Comparison of ENCODE assay signal across 8 cellular contexts in the genomic region with DNA sequence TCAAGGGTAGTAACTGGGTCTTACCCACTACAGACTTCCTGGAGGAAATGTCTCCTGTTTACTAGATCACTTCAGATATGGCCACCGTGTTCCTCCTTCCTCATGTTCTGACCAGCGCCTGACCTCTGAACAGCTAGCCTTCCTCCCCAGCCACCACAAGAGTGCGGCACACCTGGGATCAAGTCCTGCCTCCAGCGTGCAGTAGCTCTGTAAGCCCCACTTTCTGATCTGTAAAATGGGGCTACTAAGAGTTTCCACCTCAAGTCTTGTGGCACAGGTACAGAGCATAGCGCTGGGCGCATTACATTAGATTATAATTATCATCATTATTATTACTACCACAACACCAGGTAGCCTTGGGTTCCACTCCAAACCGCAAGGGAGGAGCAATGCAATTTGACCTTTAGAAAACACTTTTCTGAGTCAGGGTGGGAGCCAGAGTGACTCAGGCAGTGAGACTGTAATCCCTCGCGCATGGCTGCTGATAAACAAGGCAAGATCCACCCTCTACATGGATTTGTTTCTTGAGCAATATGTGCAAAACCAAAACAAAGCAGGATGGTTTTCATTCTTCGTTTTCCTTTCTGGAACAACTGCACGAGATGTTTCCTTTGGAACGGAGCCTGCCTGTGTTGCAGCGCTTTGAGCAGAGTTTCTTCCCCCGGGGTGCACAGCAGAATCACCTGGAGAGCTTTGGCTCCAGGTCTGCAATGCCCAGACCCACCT.
DNase-seq lines count a peak whose midpoint lies in the region; ATAC-seq and TF ChIP-seq lines count a peak whose summit lies in the region.

No MANE protein-coding gene starts in this region.

- peak overlapping the region; percentile 76 for H3K18ac ChIP-seq in IMR-90 (ENCODE audit: low read depth, low read length)

- peak overlapping the region; percentile 80 for H4K5ac ChIP-seq in IMR-90 (ENCODE audit: low read depth, low read length)

- H3K27ac Mint-ChIP-seq in activated CD4-positive, alpha-beta T cell treated with anti-CD3 and anti-CD28 coated beads for 36 hours = no peak overlapping the region

- dilution Hi-C loops in IMR-90 (cut with HindIII; ENCODE audit: low sequenced_read_pairs, unreplicated experiment) = no loop called here

- peak; percentile 81 for ATAC-seq in IMR-90 (ENCODE audit: low read depth)
- ATAC-seq in activated CD4-positive, alpha-beta T cell treated with anti-CD3 and anti-CD28 coated beads for 36 hours = no peak

- H4K91ac ChIP-seq in IMR-90 (ENCODE audit: insufficient read depth, low read depth, low read length) = peak overlapping the region; percentile 95

- CTCF ChIA-PET in IMR-90 (lab: Yijun Ruan, JAX) = interaction anchor here (0.8 kb wide), 1 partner anchor 37 kb away, joined by 3 read pairs; no protein-coding TSS in a partner anchor
- CTCF ChIA-PET in activated CD4-positive, alpha-beta T cell treated with anti-CD3 and anti-CD28 coated beads for 36 hours (lab: Charles Lee) = interaction anchor here (1.1 kb wide), 1 partner anchor 28 kb away, joined by 4 read pairs; no protein-coding TSS in a partner anchor

- H2BK120ac ChIP-seq in IMR-90 (ENCODE audit: low read depth, low read length) = peak overlapping the region; percentile 97

- intact Hi-C loops in IMR-90 (cut with micrococcal nuclease) = loop anchor here (1.0 kb wide), 1 partner anchor 53 kb away; no protein-coding TSS in a partner anchor
- intact Hi-C loops in activated CD4-positive, alpha-beta T cell treated with anti-CD3 and anti-CD28 coated beads for 36 hours (cut with DNase I, micrococcal nuclease) = no loop called here

- H3K9me3 ChIP-seq in IMR-90 (ENCODE audit: control insufficient read depth, insufficient read depth, low read length) = no peaks in the 10 kb centered on the region

- peak overlapping the region; percentile 96 for H2BK20ac ChIP-seq in IMR-90 (ENCODE audit: low read depth, low read length)

- peak overlapping the region; percentile 94 for H3K4ac ChIP-seq in IMR-90 (ENCODE audit: low read depth, low read length)

- H3K4me3 Mint-ChIP-seq in activated CD4-positive, alpha-beta T cell treated with anti-CD3 and anti-CD28 coated beads for 36 hours = no peak overlapping the region

- TF ChIP-seq POLR2A in IMR-90 (IDR thresholded peaks at IDR 0.05; ENCODE audit: low read depth, low read length) = no peak

- BruUV-seq in IMR-90 (replicated peaks; lab: Mats Ljungman, UMichigan) = no TSS peak

- peaks cover 3% of the 10 kb centered on the region for H3K27me3 Mint-ChIP-seq in activated CD4-positive, alpha-beta T cell treated with anti-CD3 and anti-CD28 coated beads for 36 hours

- TF ChIP-seq CTCF in IMR-90 (conservative IDR thresholded peaks at IDR 0.05; ENCODE audit: low read depth, low read length) = no peak
- TF ChIP-seq CTCF in brain microvascular endothelial cell (IDR thresholded peaks at IDR 0.05; ENCODE audit: low read depth, low read length, missing control alignments) = no peak

- peak overlapping the region; percentile 60; the same call in 1 of the 2 replicates for H3K56ac ChIP-seq in IMR-90 (ENCODE audit: extremely low read depth, insufficient read depth, low read length)

- H3K9me1 ChIP-seq in IMR-90 (ENCODE audit: insufficient read depth, low read length) = peaks cover 21% of the 10 kb centered on the region

- no peak overlapping the region for H3K4me3 ChIP-seq in IMR-90 (ENCODE audit: insufficient read depth, low read depth, low read length)
- no peak overlapping the region for H3K4me3 ChIP-seq in brain microvascular endothelial cell (ENCODE audit: low read depth, low read length)

- H3K4me1 ChIP-seq in IMR-90 (ENCODE audit: control insufficient read depth, insufficient read depth, low read length) = peaks cover 37% of the 10 kb centered on the region

- in situ Hi-C loops in IMR-90 (cut with MboI; ENCODE audit: low sequenced_read_pairs) = loop anchor here (5.0 kb wide), 1 partner anchor 65 kb away; a partner anchor contains a TSS
- in situ Hi-C loops in brain microvascular endothelial cell (cut with HindIII; ENCODE audit: low pct_ligation_motif_present, low sequenced_read_pairs) = no loop called here

- peak overlapping the region; percentile 56 for H2AK9ac ChIP-seq in IMR-90 (replicated peaks; ENCODE audit: low read depth, low read length, poor library complexity)

- H2AK5ac ChIP-seq in IMR-90 (ENCODE audit: low read depth, low read length) = peak overlapping the region; percentile 93

- H3K4me1 Mint-ChIP-seq in activated CD4-positive, alpha-beta T cell treated with anti-CD3 and anti-CD28 coated beads for 36 hours = no peaks in the 10 kb centered on the region

- DNase-seq in IMR-90 = peak; percentile 99
- peak; percentile 97 for DNase-seq in brain microvascular endothelial cell
- DNase-seq in kidney tubule cell (ENCODE audit: low spot score) = peak; percentile 92
- DNase-seq in activated CD4-positive, alpha-beta T cell treated with anti-CD3 and anti-CD28 coated beads for 36 hours = no peak
- DNase-seq in NCI-H82 (lab: John Stamatoyannopoulos, UW) = no peak
- no peak for DNase-seq in NCI-H1436 treated with DMSO at 0.1 percent for 48 hours (lab: John Stamatoyannopoulos, UW)
- no peak for DNase-seq in COR-L47 (lab: John Stamatoyannopoulos, UW)

- no peaks in the 10 kb centered on the region; a peak in 1 of 4 replicates for H3K79me1 ChIP-seq in IMR-90 (ENCODE audit: low read depth in 1 of 2, low read length in 2 of 2)

- peak overlapping the region; percentile 50 to 86 for H4K8ac ChIP-seq in IMR-90 (ENCODE audit: low read depth in 2 of 2, low read length in 2 of 2)

- peak overlapping the region; percentile 79 for H3K14ac ChIP-seq in IMR-90 (replicated peaks; ENCODE audit: low read depth, low read length)

- H3K27ac ChIP-seq in IMR-90 (ENCODE audit: insufficient read depth, low read length) (peak overlapping the region; percentile 97), brain microvascular endothelial cell (peak overlapping the region; percentile 72), temporal lobe (ENCODE audit: low read depth, low read length) (peak overlapping the region; percentile 86)

- peak; percentile 17 for TF ChIP-seq RAD21 in IMR-90 (IDR thresholded peaks at IDR 0.05; ENCODE audit: low read length)

- H3K36me3 Mint-ChIP-seq in activated CD4-positive, alpha-beta T cell treated with anti-CD3 and anti-CD28 coated beads for 36 hours (ENCODE audit: low read depth) = no peaks in the 10 kb centered on the region

- peak overlapping the region; percentile 79; the same call in 2 of the 3 replicates for H2BK15ac ChIP-seq in IMR-90 (ENCODE audit: low read depth, low read length)

- H3K36me3 ChIP-seq in IMR-90 (ENCODE audit: control insufficient read depth, insufficient read depth, low read length) = no peaks in the 10 kb centered on the region
- no peaks in the 10 kb centered on the region for H3K36me3 ChIP-seq in brain microvascular endothelial cell (replicated peaks)

- peak overlapping the region; percentile 93 for H2BK5ac ChIP-seq in IMR-90 (ENCODE audit: low read depth, low read length, poor library complexity, severe bottlenecking)

- POLR2A ChIA-PET in IMR-90 (lab: Charles Lee; ENCODE audit: unreplicated experiment) = interaction anchor here (0.6 kb wide), 1 partner anchor 53 kb away, joined by 4 read pairs; no protein-coding TSS in a partner anchor
- POLR2A ChIA-PET in activated CD4-positive, alpha-beta T cell treated with anti-CD3 and anti-CD28 coated beads for 36 hours (lab: Charles Lee) = no interaction called here

- H4K20me1 ChIP-seq in IMR-90 (ENCODE audit: insufficient read depth, low read length) = no peaks in the 10 kb centered on the region

- no peaks in the 10 kb centered on the region for H3K27me3 ChIP-seq in IMR-90 (ENCODE audit: control insufficient read depth, insufficient read depth, low read length)
- H3K27me3 ChIP-seq in brain microvascular endothelial cell (replicated peaks) = no peaks in the 10 kb centered on the region

- no peaks in the 10 kb centered on the region for H3K9me3 Mint-ChIP-seq in activated CD4-positive, alpha-beta T cell treated with anti-CD3 and anti-CD28 coated beads for 36 hours (ENCODE audit: low read depth)

- H3K9ac ChIP-seq in IMR-90 (ENCODE audit: low read depth, low read length) = peak overlapping the region; percentile 27; the same call in 1 of the 2 replicates

- 0% methylated on average over 3 of the region's 14 CpGs; no CpG with 5 or more reads in 1 of the 2 experiments for WGBS in IMR-90 (ENCODE audit: extremely low coverage in 2 of 2, insufficient read length in 1 of 2), 2 experiments

- H3K4me2 ChIP-seq in IMR-90 (ENCODE audit: low read depth, low read length) = peak overlapping the region; percentile 36; the same call in 1 of the 2 replicates

- H2AFZ ChIP-seq in IMR-90 (replicated peaks; ENCODE audit: low read length, poor library complexity) = peak overlapping the region; percentile 5

- H3K23ac ChIP-seq in IMR-90 (ENCODE audit: low read depth, low read length) = peak overlapping the region; percentile 80

TF ChIP-seq in IMR-90, 13 proteins besides CTCF, POLR2A, EP300 and RAD21 (continues in another document):
- TF ChIP-seq, protein P1, sequence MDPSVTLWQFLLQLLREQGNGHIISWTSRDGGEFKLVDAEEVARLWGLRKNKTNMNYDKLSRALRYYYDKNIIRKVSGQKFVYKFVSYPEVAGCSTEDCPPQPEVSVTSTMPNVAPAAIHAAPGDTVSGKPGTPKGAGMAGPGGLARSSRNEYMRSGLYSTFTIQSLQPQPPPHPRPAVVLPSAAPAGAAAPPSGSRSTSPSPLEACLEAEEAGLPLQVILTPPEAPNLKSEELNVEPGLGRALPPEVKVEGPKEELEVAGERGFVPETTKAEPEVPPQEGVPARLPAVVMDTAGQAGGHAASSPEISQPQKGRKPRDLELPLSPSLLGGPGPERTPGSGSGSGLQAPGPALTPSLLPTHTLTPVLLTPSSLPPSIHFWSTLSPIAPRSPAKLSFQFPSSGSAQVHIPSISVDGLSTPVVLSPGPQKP (IDR thresholded peaks at IDR 0.05; ENCODE audit: borderline replicate concordance, low read depth, low read length) = no peak
- TF ChIP-seq SMC3 (IDR thresholded peaks at IDR 0.05; ENCODE audit: low read depth, low read length) (no peak; the same call in 1 of the 2 replicates), RCOR1 (IDR thresholded peaks at IDR 0.05; ENCODE audit: insufficient replicate concordance, low read length) (peak; percentile 46), BHLHE40 (IDR thresholded peaks at IDR 0.05; ENCODE audit: low read depth, low read length) (peak; percentile 98), MAFK (IDR thresholded peaks at IDR 0.05; ENCODE audit: low read depth, low read length) (peak; percentile 30; the same call in 1 of the 2 replicates), NFE2L2 (IDR thresholded peaks at IDR 0.05; ENCODE audit: low read depth, low read length) (peak; percentile 75), FOS (IDR thresholded peaks at IDR 0.05; ENCODE audit: low read depth, low read length) (peak; percentile 98)
- TF ChIP-seq, protein P2, sequence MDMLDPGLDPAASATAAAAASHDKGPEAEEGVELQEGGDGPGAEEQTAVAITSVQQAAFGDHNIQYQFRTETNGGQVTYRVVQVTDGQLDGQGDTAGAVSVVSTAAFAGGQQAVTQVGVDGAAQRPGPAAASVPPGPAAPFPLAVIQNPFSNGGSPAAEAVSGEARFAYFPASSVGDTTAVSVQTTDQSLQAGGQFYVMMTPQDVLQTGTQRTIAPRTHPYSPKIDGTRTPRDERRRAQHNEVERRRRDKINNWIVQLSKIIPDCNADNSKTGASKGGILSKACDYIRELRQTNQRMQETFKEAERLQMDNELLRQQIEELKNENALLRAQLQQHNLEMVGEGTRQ (IDR thresholded peaks at IDR 0.05; ENCODE audit: low read depth, low read length) = no peak

Comparison
In these comparisons a context has a peak if more than half of its experiments do, and no peak if none do; other contexts are left out.
1. DNase-seq: peak in IMR-90 (single experiment), brain microvascular endothelial cell (single experiment) and kidney tubule cell (single experiment); none in activated CD4-positive, alpha-beta T cell treated with anti-CD3 and anti-CD28 coated beads for 36 hours (single experiment), NCI-H82 (single experiment), NCI-H1436 treated with DMSO at 0.1 percent for 48 hours (single experiment) and COR-L47 (single experiment).
2. Peak in every context shown above with its lines, with median percentiles within 50 percentile points of each other: H3K27ac ChIP-seq.